Comparison of ENCODE assay signal across 9 cellular contexts in the genomic region with DNA sequence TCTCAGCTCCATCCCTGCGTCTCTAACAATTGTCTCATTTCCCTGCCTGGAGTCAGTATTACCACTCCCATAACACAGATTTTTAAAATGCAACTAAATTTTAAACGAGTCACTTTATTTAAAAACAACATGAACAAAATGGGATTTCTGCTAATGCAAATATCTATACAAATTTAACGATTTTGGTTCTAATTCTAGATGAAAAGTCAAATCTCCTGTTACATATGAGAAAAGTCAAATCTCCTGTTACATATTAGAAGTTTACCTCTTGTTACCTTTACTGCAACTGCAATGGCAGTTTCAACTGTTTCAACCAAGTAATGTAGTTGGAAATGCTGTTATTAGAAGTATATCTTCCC. TPM values are rescaled to one million over a fixed set of nuclear protein-coding genes. Genes with fewer than 3 reads are reported as not detected.
DNase-seq lines count a peak whose midpoint lies in the region; ATAC-seq and TF ChIP-seq lines count a peak whose summit lies in the region.
"Had no signal": no experiment of that assay in that cellular context is flagged by ENCODE, and none has a peak within 500 bp of the region (broad histone marks: within the 10 kb centered on the region; RNA-seq: fewer than 3 reads in every experiment).

No MANE protein-coding gene starts in this region.

- H3K4me1 Mint-ChIP-seq in activated B cell treated with CpG ODN at 0.5 μM for 24 hours (peaks cover 19% of the 10 kb centered on the region), glutamatergic neuron (ENCODE audit: low read depth, unreplicated experiment) (peaks cover 1% of the 10 kb centered on the region)

- H3K36me3 Mint-ChIP-seq in activated B cell treated with CpG ODN at 0.5 μM for 24 hours (ENCODE audit: low read depth) = peaks cover 18% of the 10 kb centered on the region
- H3K36me3 Mint-ChIP-seq in glutamatergic neuron (ENCODE audit: unreplicated experiment) = peaks cover 23% of the 10 kb centered on the region

- peak overlapping the region; percentile 62 for H3K4me3 ChIP-seq in HFF-Myc (replicated peaks; ENCODE audit: low read depth, low read length)
- H3K4me3 ChIP-seq in spleen = peak overlapping the region in 7 of 8 donors; percentile 37 to 69 (median 49)
- H3K4me3 ChIP-seq in adrenal gland = peak overlapping the region in 1 of 4 donors; percentile 55

- POLR2A ChIA-PET in activated B cell treated with CpG ODN at 0.5 μM for 24 hours (lab: Charles Lee) = interaction anchor here (0.6 to 2.3 kb wide), 25 partner anchors 9 to 1805 kb away, joined by 3 to 28 read pairs (median 5); partner anchors contain the start of gene EIF4A2

- intact Hi-C loops in activated B cell treated with CpG ODN at 0.5 μM for 24 hours (cut with micrococcal nuclease) (loop anchor here (1.0 to 10.0 kb wide), 8 partner anchors 10 to 605 kb away; partner anchors contain the start of genes DNAJB11 and ST6GAL1), spleen (cut with DNase I; ENCODE audit: low total_unique reads) (no loop called here), adrenal gland (cut with DNase I) (no loop called here)

- H3K9me3 ChIP-seq in spleen (peaks cover 0 to 37% (median 25%) of the 10 kb centered on the region in 8 donors), adrenal gland (replicated peaks in 1 of 3) (no peaks in the 10 kb centered on the region)

- ATAC-seq in activated B cell treated with CpG ODN at 0.5 μM for 24 hours (ENCODE audit: low read depth) (no peak), GM19023 (IDR thresholded peaks at IDR 0.05; ENCODE audit: unreplicated experiment) (no peak)

- no peaks in the 10 kb centered on the region for H3K27me3 ChIP-seq in spleen (replicated peaks in 1 of 7)
- no peaks in the 10 kb centered on the region for H3K27me3 ChIP-seq in adrenal gland

- H3K4me3 Mint-ChIP-seq in activated B cell treated with CpG ODN at 0.5 μM for 24 hours (peak overlapping the region; percentile 90), glutamatergic neuron (ENCODE audit: unreplicated experiment) (peak overlapping the region; percentile 93)

- peak overlapping the region in 7 of 8 donors; percentile 74 to 89 (median 80) for H3K27ac ChIP-seq in spleen
- H3K27ac ChIP-seq in adrenal gland = no peak overlapping the region

- DNase-seq in HFF-Myc (ENCODE audit: extremely low read depth, low read depth) (no peak), activated B cell treated with CpG ODN at 0.5 μM for 24 hours (no peak), glutamatergic neuron (no peak), spleen (no peak), GM19238 (ENCODE audit: insufficient read length, low spot score) (no peak), SHP77 treated with DMSO at 0.1 percent for 48 hours (lab: John Stamatoyannopoulos, UW) (no peak), adrenal gland (no peak)

- no peaks in the 10 kb centered on the region for H3K27me3 Mint-ChIP-seq in activated B cell treated with CpG ODN at 0.5 μM for 24 hours
- peaks cover 4% of the 10 kb centered on the region for H3K27me3 Mint-ChIP-seq in glutamatergic neuron (ENCODE audit: unreplicated experiment)

- 22 to 24% (median 23%) methylated on average over 3 of the region's 3 CpGs for WGBS in spleen, 5 donors
- WGBS in adrenal gland, 4 donors = 23 to 29% (median 23%) methylated on average over 3 of the region's 3 CpGs

- H3K4me1 ChIP-seq in spleen (peaks cover 0 to 22% (median 11%) of the 10 kb centered on the region in 6 donors), adrenal gland (replicated peaks in 1 of 2) (peaks cover 0 to 12% of the 10 kb centered on the region in 2 donors)

- H3K9me3 Mint-ChIP-seq in activated B cell treated with CpG ODN at 0.5 μM for 24 hours (peaks cover 20% of the 10 kb centered on the region), glutamatergic neuron (ENCODE audit: unreplicated experiment) (peaks cover 10% of the 10 kb centered on the region)

- no peak for TF ChIP-seq CTCF in HFF-Myc (IDR thresholded peaks at IDR 0.05; ENCODE audit: low read depth, low read length, missing control alignments)
- TF ChIP-seq CTCF in activated B cell treated with CpG ODN at 0.5 μM for 24 hours (IDR thresholded peaks at IDR 0.05) = no peak
- TF ChIP-seq CTCF in glutamatergic neuron (IDR thresholded peaks at IDR 0.05; ENCODE audit: partially characterized antibody, unreplicated experiment) = peak; percentile 29
- TF ChIP-seq CTCF in spleen (IDR thresholded peaks at IDR 0.05 in 8 of 11, conservative IDR thresholded peaks at IDR 0.05 in 3 of 11) = peak in 1 of 11 experiments; percentile 5
- peak in 1 of 6 experiments; percentile 0 for TF ChIP-seq CTCF in adrenal gland (IDR thresholded peaks at IDR 0.05)

- H3K36me3 ChIP-seq in spleen = peaks cover 0 to 7% (median 0%) of the 10 kb centered on the region in 6 donors
- no peaks in the 10 kb centered on the region for H3K36me3 ChIP-seq in adrenal gland (replicated peaks in 1 of 2)

- H3K27ac Mint-ChIP-seq in activated B cell treated with CpG ODN at 0.5 μM for 24 hours (peak overlapping the region; percentile 95), glutamatergic neuron (ENCODE audit: unreplicated experiment) (peak overlapping the region; percentile 92)

- CTCF ChIA-PET in activated B cell treated with CpG ODN at 0.5 μM for 24 hours (lab: Charles Lee) = interaction anchor here (0.6 to 5.3 kb wide), 24 partner anchors 9 to 356 kb away, joined by 3 to 60 read pairs (median 4); partner anchors contain the start of gene EIF4A2

- TF ChIP-seq POLR2A in spleen (IDR thresholded peaks at IDR 0.05) (no peak), adrenal gland (IDR thresholded peaks at IDR 0.05) (no peak)

RNA-seq across cellular contexts. Expression of gene RPL39L, which starts 0.6 kb away (rescaled TPM):
- total RNA-seq in activated B cell treated with CpG ODN at 0.5 μM for 24 hours (4.7 and 6.9 TPM in 2 replicates), glutamatergic neuron (ENCODE audit: unreplicated experiment) (15.1 TPM), spleen (1 to 10 TPM; 1.9 to 4.9 (median 3.8) TPM), adrenal gland (1 to 10 TPM; 1.5 to 8.3 (median 2.3) TPM)
- polyA plus RNA-seq in spleen (10 to 100 TPM in 2 of 3 donors, 1 to 10 TPM in 1; 5.6 to 10.9 (median 10.5) TPM), adrenal gland (1 to 10 TPM; 1.8 to 3.6 (median 3.4) TPM)

RNA-seq across cellular contexts. Expression of gene RTP1, which starts 57.4 kb away (rescaled TPM):
- total RNA-seq in activated B cell treated with CpG ODN at 0.5 μM for 24 hours = not detected in 2 replicates
- not detected for total RNA-seq in glutamatergic neuron (ENCODE audit: unreplicated experiment)
- not detected for total RNA-seq in spleen
- not detected for polyA plus RNA-seq in spleen
- not detected for total RNA-seq in adrenal gland
- polyA plus RNA-seq in adrenal gland = under 1 TPM in 1 of 3 donors, not detected in 2; 0.03 TPM
- total RNA-seq: M059J had no signal

Comparison
In these comparisons a context has a peak if more than half of its experiments do, and no peak if none do; other contexts are left out.
1. H3K27ac ChIP-seq: peak in spleen (7 of 8); none in adrenal gland (0 of 5).